Comparison of ENCODE assay signal across 8 cellular contexts in genomic region chr2:233419626-233420431, GRCh38.
DNase-seq lines count a peak whose midpoint lies in the region; ATAC-seq and TF ChIP-seq lines count a peak whose summit lies in the region.

No MANE protein-coding gene starts in this region.

- peak overlapping the region; percentile 3 for H3K4me3 ChIP-seq in mesodermal cell (ENCODE audit: extremely low read depth, insufficient read depth, low read length, poor library complexity, severe bottlenecking)

- no peaks in the 10 kb centered on the region for H3K9me3 Mint-ChIP-seq in CD4-positive, alpha-beta T cell
- H3K9me3 Mint-ChIP-seq in activated naive CD4-positive, alpha-beta T cell treated with anti-CD3 and anti-CD28 coated beads, Interleukin-2, amount 50 U/mL, for 24 hours, result no peaks in the 10 kb centered on the region

- H3K27me3 ChIP-seq in CD4-positive, alpha-beta T cell (ENCODE audit: control insufficient read depth, insufficient read depth, low read length), result no peaks in the 10 kb centered on the region

- 40 to 55% methylated on average over 5 of the region's 10 CpGs for WGBS in mesodermal cell (ENCODE audit: insufficient coverage in 2 of 2), 2 experiments

- DNase-seq in CD4-positive, alpha-beta T cell, result peak in 7 of 10 experiments; percentile 30 to 50 (median 38)
- DNase-seq in SIG-M5 treated with dmso at 0.1 percent for 504 hours (lab: John Stamatoyannopoulos, UW; ENCODE audit: unreplicated experiment) (no peak), NCI-H187 (lab: John Stamatoyannopoulos, UW) (no peak), NCI-H2107 treated with DMSO at 0.1 percent for 48 hours (lab: John Stamatoyannopoulos, UW; ENCODE audit: unreplicated experiment) (no peak), NCI-H510A treated with DMSO at 0.1 percent for 48 hours (lab: John Stamatoyannopoulos, UW) (no peak)

- peak; percentile 36 for ATAC-seq in CD4-positive, alpha-beta T cell (ENCODE audit: poor library complexity)
- ATAC-seq in HG03095 (IDR thresholded peaks at IDR 0.05; ENCODE audit: unreplicated experiment), result peak; percentile 31

- H3K36me3 Mint-ChIP-seq in CD4-positive, alpha-beta T cell (ENCODE audit: low read depth), result peaks cover 25% of the 10 kb centered on the region
- peaks cover 6% of the 10 kb centered on the region for H3K36me3 Mint-ChIP-seq in activated naive CD4-positive, alpha-beta T cell treated with anti-CD3 and anti-CD28 coated beads, Interleukin-2, amount 50 U/mL, for 24 hours

- peak overlapping the region; percentile 95 for H3K27ac Mint-ChIP-seq in CD4-positive, alpha-beta T cell
- peak overlapping the region; percentile 83 for H3K27ac Mint-ChIP-seq in activated naive CD4-positive, alpha-beta T cell treated with anti-CD3 and anti-CD28 coated beads, Interleukin-2, amount 50 U/mL, for 24 hours

- H3K27me3 Mint-ChIP-seq in CD4-positive, alpha-beta T cell, result no peaks in the 10 kb centered on the region
- no peaks in the 10 kb centered on the region for H3K27me3 Mint-ChIP-seq in activated naive CD4-positive, alpha-beta T cell treated with anti-CD3 and anti-CD28 coated beads, Interleukin-2, amount 50 U/mL, for 24 hours

- peak overlapping the region; percentile 89 for H3K4me3 Mint-ChIP-seq in CD4-positive, alpha-beta T cell
- peak overlapping the region; percentile 88 for H3K4me3 Mint-ChIP-seq in activated naive CD4-positive, alpha-beta T cell treated with anti-CD3 and anti-CD28 coated beads, Interleukin-2, amount 50 U/mL, for 24 hours

- peaks cover 37% of the 10 kb centered on the region for H3K4me1 ChIP-seq in mesodermal cell (ENCODE audit: control insufficient read depth, insufficient read depth, low read length, poor library complexity, severe bottlenecking)

- H3K36me3 ChIP-seq in mesodermal cell (ENCODE audit: control insufficient read depth, insufficient read depth, low read length), result peaks cover 3% of the 10 kb centered on the region

- POLR2A ChIA-PET in CD4-positive, alpha-beta T cell (lab: Charles Lee), result interaction anchor here (1.0 to 5.7 kb wide), 9 partner anchors 10 to 152 kb away, joined by 3 to 55 read pairs (median 12); no protein-coding TSS in a partner anchor

- intact Hi-C loops in CD4-positive, alpha-beta T cell (cut with DNase I, micrococcal nuclease), result no loop called here

- no peaks in the 10 kb centered on the region for H3K9me3 ChIP-seq in CD4-positive, alpha-beta T cell (ENCODE audit: control insufficient read depth, low read length)
- H3K9me3 ChIP-seq in mesodermal cell (ENCODE audit: control insufficient read depth, low read length), result peaks cover 7% of the 10 kb centered on the region

- peak overlapping the region; percentile 77 for H3K27ac ChIP-seq in CD4-positive, alpha-beta T cell (ENCODE audit: low read depth, low read length)
- peak overlapping the region; percentile 63 for H3K27ac ChIP-seq in mesodermal cell (ENCODE audit: low read depth, low read length, severe bottlenecking)

- TF ChIP-seq CTCF in CD4-positive, alpha-beta T cell (IDR thresholded peaks at IDR 0.05), result no peak

- CTCF ChIA-PET in CD4-positive, alpha-beta T cell (lab: Charles Lee), result interaction anchor here (0.9 to 8.2 kb wide), 4 partner anchors 9 to 173 kb away, joined by 3 to 54 read pairs (median 16); no protein-coding TSS in a partner anchor

- peaks cover 98% of the 10 kb centered on the region for H3K4me1 Mint-ChIP-seq in CD4-positive, alpha-beta T cell (ENCODE audit: low read depth)
- H3K4me1 Mint-ChIP-seq in activated naive CD4-positive, alpha-beta T cell treated with anti-CD3 and anti-CD28 coated beads, Interleukin-2, amount 50 U/mL, for 24 hours, result peaks cover 98% of the 10 kb centered on the region

Comparison
In these comparisons a context has a peak if more than half of its experiments do, and no peak if none do; other contexts are left out.
1. DNase-seq: peak in CD4-positive, alpha-beta T cell (7 of 10); none in SIG-M5 treated with dmso at 0.1 percent for 504 hours (single experiment), NCI-H187 (0 of 2), NCI-H2107 treated with DMSO at 0.1 percent for 48 hours (single experiment) and NCI-H510A treated with DMSO at 0.1 percent for 48 hours (single experiment).